In genomic region chr1:39413902-39414528, GRCh38 we compare ENCODE assay signal across 15 cellular contexts.
DNase-seq lines count a peak whose midpoint lies in the region; ATAC-seq, FAIRE-seq and TF ChIP-seq lines count a peak whose summit lies in the region.
"Had no signal": no experiment of that assay in that cellular context is flagged by ENCODE, and none has a peak within 500 bp of the region (broad histone marks: within the 10 kb centered on the region; RNA-seq: fewer than 3 reads in every experiment).

No MANE protein-coding gene starts in this region.

- intact Hi-C loops in K562 (cut with micrococcal nuclease) (loop anchor here (5.0 to 10.0 kb wide), 2 partner anchors 37 to 309 kb away; no protein-coding TSS in a partner anchor), lower lobe of right lung (cut with DNase I) (no loop called here)

- DNase-seq in activated naive CD4-positive, alpha-beta T cell treated with anti-CD3 and anti-CD28 coated beads, Interleukin-2, amount 10 ng/mL, durations not matched to agents 7 days and 5 days = no peak
- DNase-seq in activated naive CD4-positive, alpha-beta T cell treated with Interleukin-2 at 50 U/mL for 16 hours = no peak
- DNase-seq in K562 (ENCODE audit: extremely low read depth in 1 of 4, low spot score in 3 of 4) (no peak), lower lobe of right lung (no peak), thoracic aorta (ENCODE audit: low spot score) (no peak), NCI-H446 (lab: John Stamatoyannopoulos, UW) (no peak), Karpas-422 (no peak)
- DNase-seq: activated CD8-positive, alpha-beta memory T cell treated with anti-CD3 and anti-CD28 coated beads, Interleukin-2, amount 10 ng/mL, durations not matched to agents 7 days and 5 days; DMS53; effector memory CD8-positive, alpha-beta T cell; naive B cell; stomach had no signal

- no TSS peak for BruUV-seq in K562 (replicated peaks; lab: Mats Ljungman, UMichigan)

- no peak for TF ChIP-seq EP300 in K562 (IDR thresholded peaks at IDR 0.05; ENCODE audit: low read length)

- H4K20me1 ChIP-seq in K562 (replicated peaks; ENCODE audit: control insufficient read depth, insufficient read depth, low read length) = peaks cover 14% of the 10 kb centered on the region
- 0 out of 2 replicates have a peak, but pooled peaks cover 2% of the 10 kb centered on the region for H4K20me1 ChIP-seq in Karpas-422 (ENCODE audit: insufficient read depth, low read depth, low read length)

- TF ChIP-seq RAD21 in K562 (CRISPR knock-in tag; conservative IDR thresholded peaks at IDR 0.05 in 1 of 2, IDR thresholded peaks at IDR 0.05 in 1 of 2) = no peak

- H3K79me2 ChIP-seq in K562 (ENCODE audit: control insufficient read depth, insufficient read depth, low read length) (peaks cover 68% of the 10 kb centered on the region), Karpas-422 (ENCODE audit: low read length) (no peaks in the 10 kb centered on the region)

- H3K27ac Mint-ChIP-seq in activated naive CD4-positive, alpha-beta T cell treated with anti-CD3 and anti-CD28 coated beads, Interleukin-2, amount 10 ng/mL, durations not matched to agents 7 days and 5 days = peak overlapping the region; percentile 1
- H3K27ac Mint-ChIP-seq: activated CD8-positive, alpha-beta memory T cell treated with anti-CD3 and anti-CD28 coated beads, Interleukin-2, amount 10 ng/mL, durations not matched to agents 7 days and 5 days had no signal

- CTCF ChIA-PET in activated naive CD4-positive, alpha-beta T cell treated with anti-CD3 and anti-CD28 coated beads, Interleukin-2, amount 10 ng/mL, durations not matched to agents 7 days and 5 days (lab: Charles Lee) = interaction anchor here (0.5 to 0.9 kb wide), 3 partner anchors 22 to 68 kb away, joined by 3 to 5 read pairs (median 3); no protein-coding TSS in a partner anchor
- CTCF ChIA-PET in K562 (lab: Yijun Ruan, JAX; ENCODE audit: low intra/inter-chr PET ratio) = no interaction called here

- TF ChIP-seq CTCF in K562 (IDR thresholded peaks at IDR 0.05 in 2 of 3, conservative IDR thresholded peaks at IDR 0.05 in 1 of 3; ENCODE audit: insufficient read depth in 2 of 3, low read depth in 1 of 3, low read length in 3 of 3) (no peak), lower lobe of right lung (IDR thresholded peaks at IDR 0.05) (no peak), thoracic aorta (IDR thresholded peaks at IDR 0.05) (no peak)

- ATAC-seq in K562 (no peak), lower lobe of right lung (no peak), thoracic aorta (ENCODE audit: insufficient number of reproducible peaks, low FRiP score, low read depth) (no peak), HG02610 (IDR thresholded peaks at IDR 0.05; ENCODE audit: unreplicated experiment) (no peak)
- ATAC-seq: activated CD8-positive, alpha-beta memory T cell treated with anti-CD3 and anti-CD28 coated beads, Interleukin-2, amount 10 ng/mL, durations not matched to agents 7 days and 5 days; effector memory CD8-positive, alpha-beta T cell had no signal

- H3K4me3 ChIP-seq in K562 = no peak overlapping the region
- peak overlapping the region; percentile 15 for H3K4me3 ChIP-seq in lower lobe of right lung
- peak overlapping the region; percentile 53 for H3K4me3 ChIP-seq in thoracic aorta
- H3K4me3 ChIP-seq in Karpas-422 (ENCODE audit: low read length) = no peak overlapping the region

- H3K9me2 ChIP-seq in Karpas-422 (replicated peaks; ENCODE audit: insufficient read depth, low read length) = no peaks in the 10 kb centered on the region

- peaks cover 26% of the 10 kb centered on the region for H3K4me1 Mint-ChIP-seq in activated naive CD4-positive, alpha-beta T cell treated with anti-CD3 and anti-CD28 coated beads, Interleukin-2, amount 10 ng/mL, durations not matched to agents 7 days and 5 days

- no peak overlapping the region for H3K27ac ChIP-seq in K562 (ENCODE audit: extremely low read depth, low read depth, low read length)
- H3K27ac ChIP-seq in lower lobe of right lung = no peak overlapping the region
- peak overlapping the region; percentile 6 to 72 for H3K27ac ChIP-seq in thoracic aorta
- no peak overlapping the region for H3K27ac ChIP-seq in Karpas-422 (ENCODE audit: low read length)

- H3K36me3 ChIP-seq in K562 (ENCODE audit: control insufficient read depth, insufficient read depth, low read length) (peaks cover 59% of the 10 kb centered on the region), lower lobe of right lung (peaks cover 18% of the 10 kb centered on the region), thoracic aorta (no peaks in the 10 kb centered on the region), Karpas-422 (ENCODE audit: insufficient read depth, low read length) (no peaks in the 10 kb centered on the region)

- H2AFZ ChIP-seq in K562 (ENCODE audit: low read depth, low read length) (no peak overlapping the region), Karpas-422 (ENCODE audit: low read length) (no peak overlapping the region)

- H3K4me3 Mint-ChIP-seq in activated naive CD4-positive, alpha-beta T cell treated with anti-CD3 and anti-CD28 coated beads, Interleukin-2, amount 10 ng/mL, durations not matched to agents 7 days and 5 days = no peak overlapping the region
- H3K4me3 Mint-ChIP-seq: activated CD8-positive, alpha-beta memory T cell treated with anti-CD3 and anti-CD28 coated beads, Interleukin-2, amount 10 ng/mL, durations not matched to agents 7 days and 5 days; naive B cell had no signal

- H3K9ac ChIP-seq in K562 (ENCODE audit: insufficient read depth in 1 of 2, low read depth in 2 of 2, low read length in 2 of 2) (peak overlapping the region in 1 of 2 experiments; percentile 39; a peak in 2 of 4 replicates), Karpas-422 (ENCODE audit: low read length) (no peak overlapping the region)

- H3K4me2 ChIP-seq in K562 (ENCODE audit: insufficient read depth, low read length) = no peak overlapping the region
- no peak overlapping the region for H3K4me2 ChIP-seq in Karpas-422 (ENCODE audit: low read depth, low read length, poor library complexity, severe bottlenecking)

- TF ChIP-seq POLR2A in K562 (conservative IDR thresholded peaks at IDR 0.05) = no peak

- no peak for FAIRE-seq in K562 (lab: Jason Lieb, UNC)
- FAIRE-seq: A204.1, GM12892 had no signal

- peaks cover 49% of the 10 kb centered on the region for H3K36me3 Mint-ChIP-seq in activated naive CD4-positive, alpha-beta T cell treated with anti-CD3 and anti-CD28 coated beads, Interleukin-2, amount 10 ng/mL, durations not matched to agents 7 days and 5 days

- H3K9me3 Mint-ChIP-seq in activated naive CD4-positive, alpha-beta T cell treated with anti-CD3 and anti-CD28 coated beads, Interleukin-2, amount 10 ng/mL, durations not matched to agents 7 days and 5 days = no peaks in the 10 kb centered on the region
- H3K9me3 Mint-ChIP-seq: effector memory CD8-positive, alpha-beta T cell; naive B cell had no signal

- no peaks in the 10 kb centered on the region for H3K9me1 ChIP-seq in K562 (ENCODE audit: control insufficient read depth, insufficient read depth, low read length)

- no peaks in the 10 kb centered on the region for H3K27me3 Mint-ChIP-seq in activated naive CD4-positive, alpha-beta T cell treated with anti-CD3 and anti-CD28 coated beads, Interleukin-2, amount 10 ng/mL, durations not matched to agents 7 days and 5 days
- H3K27me3 Mint-ChIP-seq: activated CD8-positive, alpha-beta memory T cell treated with anti-CD3 and anti-CD28 coated beads, Interleukin-2, amount 10 ng/mL, durations not matched to agents 7 days and 5 days; effector memory CD8-positive, alpha-beta T cell; naive B cell had no signal

- H3K4me1 ChIP-seq in K562 (replicated peaks in 1 of 2; ENCODE audit: control insufficient read depth in 2 of 2, insufficient read depth in 2 of 2, low read length in 2 of 2) (peaks cover 16 to 22% of the 10 kb centered on the region in 2 experiments; a peak in 4 of 5 replicates), lower lobe of right lung (peaks cover 86% of the 10 kb centered on the region), thoracic aorta (ENCODE audit: control insufficient read depth in 1 of 2, low read depth in 2 of 2) (peaks cover 42 to 86% of the 10 kb centered on the region in 2 donors), Karpas-422 (ENCODE audit: low read length) (peaks cover 12% of the 10 kb centered on the region)

- in situ Hi-C loops in K562 (cut with MboI) = no loop called here

- H3K9me3 ChIP-seq in K562 (replicated peaks; ENCODE audit: control insufficient read depth, insufficient read depth, low read depth, low read length) = no peaks in the 10 kb centered on the region
- no peaks in the 10 kb centered on the region for H3K9me3 ChIP-seq in lower lobe of right lung
- no peaks in the 10 kb centered on the region for H3K9me3 ChIP-seq in thoracic aorta
- no peaks in the 10 kb centered on the region for H3K9me3 ChIP-seq in Karpas-422 (ENCODE audit: low read length)
- H3K9me3 ChIP-seq: stomach had no signal

- WGBS in K562 (ENCODE audit: insufficient coverage, low coverage, missing lambda C conversion rate) = 93% methylated on average over 4 of the region's 4 CpGs

- POLR2A ChIA-PET in K562 (lab: Yijun Ruan, JAX) = interaction anchor here (0.5 to 5.9 kb wide), 7 partner anchors 10 to 384 kb away, joined by 3 to 36 read pairs (median 3); no protein-coding TSS in a partner anchor

- no peaks in the 10 kb centered on the region for H3K27me3 ChIP-seq in K562 (ENCODE audit: control insufficient read depth in 2 of 2, insufficient read depth in 2 of 2, low read length in 2 of 2)
- no peaks in the 10 kb centered on the region for H3K27me3 ChIP-seq in lower lobe of right lung (ENCODE audit: low read depth)
- H3K27me3 ChIP-seq in thoracic aorta (replicated peaks; ENCODE audit: insufficient read depth) = no peaks in the 10 kb centered on the region
- no peaks in the 10 kb centered on the region for H3K27me3 ChIP-seq in Karpas-422 (ENCODE audit: low read length)
- H3K27me3 ChIP-seq: stomach had no signal

TF ChIP-seq in K562, 482 proteins besides CTCF, POLR2A, EP300 and RAD21:
- TF ChIP-seq SREBF1 (IDR thresholded peaks at IDR 0.05; ENCODE audit: borderline replicate concordance, low read depth, low read length) (no peak), RBFOX2 (IDR thresholded peaks at IDR 0.05; ENCODE audit: low read depth, low read length) (0 out of 2 replicates have a peak, but pooled peaks have one; percentile 42)
TF ChIP-seq in K562: peak in this region for 1.

Comparison
In these comparisons a context has a peak if more than half of its experiments do, and no peak if none do; other contexts are left out.
1. H3K27ac ChIP-seq: peak in thoracic aorta (2 of 2); none in K562 (single experiment), lower lobe of right lung (single experiment) and Karpas-422 (single experiment).
2. H3K4me3 ChIP-seq: peak in lower lobe of right lung (single experiment) and thoracic aorta (single experiment); none in K562 (single experiment) and Karpas-422 (single experiment).